ENCODE assay signal across 13 cellular contexts in genomic region chr1:214321686-214322453, GRCh38. TPM values are rescaled to one million over a fixed set of nuclear protein-coding genes. Genes with fewer than 3 reads are reported as not detected.
DNase-seq lines count a peak whose midpoint lies in the region; ATAC-seq and TF ChIP-seq lines count a peak whose summit lies in the region.
"Had no signal": no experiment of that assay in that cellular context is flagged by ENCODE, and none has a peak within 500 bp of the region (broad histone marks: within the 10 kb centered on the region; RNA-seq: fewer than 3 reads in every experiment).

No MANE protein-coding gene starts in this region.

- H3K9me3 ChIP-seq in upper lobe of left lung: no peaks in the 10 kb centered on the region
- no peaks in the 10 kb centered on the region for H3K9me3 ChIP-seq in H9 (ENCODE audit: control insufficient read depth, low read depth, low read length)
- no peaks in the 10 kb centered on the region for H3K9me3 ChIP-seq in testis

- no peaks in the 10 kb centered on the region for H4K20me1 ChIP-seq in H9 (ENCODE audit: control insufficient read depth, insufficient read depth, insufficient read length)

- H3K23me2 ChIP-seq in H9 (ENCODE audit: insufficient read length, low read depth, low read length, poor library complexity, severe bottlenecking): no peaks in the 10 kb centered on the region

- POLR2A ChIA-PET in activated CD4-positive, alpha-beta T cell treated with anti-CD3 and anti-CD28 coated beads for 36 hours (lab: Charles Lee): no interaction called here

- H3K4me2 ChIP-seq in H9 (ENCODE audit: insufficient read depth, insufficient read length, low read length): no peak overlapping the region
- H3K4me2 ChIP-seq: GM23338 had no signal

- H2BK5ac ChIP-seq in H9 (ENCODE audit: insufficient read length, low read length): no peak overlapping the region

- H4K5ac ChIP-seq in H9 (ENCODE audit: insufficient read length, low read depth, low read length): no peak overlapping the region

- H3K4me3 Mint-ChIP-seq in activated CD4-positive, alpha-beta T cell treated with anti-CD3 and anti-CD28 coated beads for 36 hours: no peak overlapping the region
- H3K4me3 Mint-ChIP-seq in stimulated activated effector memory CD8-positive, alpha-beta T cell treated with anti-CD3 and anti-CD28 coated beads, Interleukin-12 subunit alpha, Interleukin-12 subunit beta, amount 100 ng/mL, for 72 hours: no peak overlapping the region
- no peak overlapping the region for H3K4me3 Mint-ChIP-seq in H9
- H3K4me3 Mint-ChIP-seq: activated B cell treated with CpG ODN at 0.5 μM for 24 hours, GM23338 had no signal

- no peaks in the 10 kb centered on the region for H3K79me1 ChIP-seq in H9 (ENCODE audit: insufficient read depth, low read depth, low read length, poor library complexity, severe bottlenecking)

- no peak for TF ChIP-seq EP300 in upper lobe of left lung (IDR thresholded peaks at IDR 0.05)

- H3K36me3 ChIP-seq in upper lobe of left lung (peaks cover 0 to 31% (median 0%) of the 10 kb centered on the region in 4 donors), testis (ENCODE audit: low read depth, missing control alignments) (no peaks in the 10 kb centered on the region)

- no peak overlapping the region for H2BK15ac ChIP-seq in H9 (ENCODE audit: low read depth, low read length)

- H3K4ac ChIP-seq in H9 (ENCODE audit: low read depth, low read length): no peak overlapping the region

- H3K79me2 ChIP-seq in H9 (ENCODE audit: insufficient read depth, low read length): no peaks in the 10 kb centered on the region

- ATAC-seq in activated CD4-positive, alpha-beta T cell treated with anti-CD3 and anti-CD28 coated beads for 36 hours: peak; percentile 42
- ATAC-seq in GM21825 (IDR thresholded peaks at IDR 0.05; ENCODE audit: unreplicated experiment): peak; percentile 71
- peak; percentile 86 for ATAC-seq in HG03432 (IDR thresholded peaks at IDR 0.05; ENCODE audit: unreplicated experiment)
- peak; percentile 91 for ATAC-seq in stimulated activated effector memory CD8-positive, alpha-beta T cell treated with anti-CD3 and anti-CD28 coated beads, Interleukin-12 subunit alpha, Interleukin-12 subunit beta, amount 100 ng/mL, for 72 hours
- no peak for ATAC-seq in upper lobe of left lung (ENCODE audit: low FRiP score in 2 of 2)
- ATAC-seq: GM23338 had no signal

- H3K36me3 Mint-ChIP-seq in activated CD4-positive, alpha-beta T cell treated with anti-CD3 and anti-CD28 coated beads for 36 hours (ENCODE audit: low read depth): peaks cover 37% of the 10 kb centered on the region
- peaks cover 44% of the 10 kb centered on the region for H3K36me3 Mint-ChIP-seq in stimulated activated effector memory CD8-positive, alpha-beta T cell treated with anti-CD3 and anti-CD28 coated beads, Interleukin-12 subunit alpha, Interleukin-12 subunit beta, amount 100 ng/mL, for 72 hours
- H3K36me3 Mint-ChIP-seq in H9 (ENCODE audit: insufficient read depth in 1 of 3, low read depth in 3 of 3): peaks cover 0 to 3% (median 0%) of the 10 kb centered on the region in 3 experiments; a peak in 1 of 7 replicates

- no peak overlapping the region for H2AK5ac ChIP-seq in H9 (ENCODE audit: insufficient read length, low read length)

- H3K56ac ChIP-seq in H9 (ENCODE audit: insufficient read length, low read depth, low read length): no peak overlapping the region

- H3K18ac ChIP-seq in H9 (ENCODE audit: insufficient read length, low read depth, low read length): no peak overlapping the region

- H3K9me3 Mint-ChIP-seq in activated CD4-positive, alpha-beta T cell treated with anti-CD3 and anti-CD28 coated beads for 36 hours (ENCODE audit: low read depth): no peaks in the 10 kb centered on the region
- no peaks in the 10 kb centered on the region for H3K9me3 Mint-ChIP-seq in stimulated activated effector memory CD8-positive, alpha-beta T cell treated with anti-CD3 and anti-CD28 coated beads, Interleukin-12 subunit alpha, Interleukin-12 subunit beta, amount 100 ng/mL, for 72 hours
- H3K9me3 Mint-ChIP-seq in H9: no peaks in the 10 kb centered on the region; a peak in 1 of 5 replicates
- H3K9me3 Mint-ChIP-seq: activated B cell treated with CpG ODN at 0.5 μM for 24 hours, GM23338 had no signal

- H3K14ac ChIP-seq in H9 (ENCODE audit: insufficient read depth, low read length): no peak overlapping the region

- H4K91ac ChIP-seq in H9 (ENCODE audit: insufficient read length, low read depth, low read length): no peak overlapping the region

- H3T11ph ChIP-seq in H9 (ENCODE audit: low read length): no peak overlapping the region

- H3K23ac ChIP-seq in H9 (ENCODE audit: insufficient read length, low read depth, low read length): no peak overlapping the region

- H2BK12ac ChIP-seq in H9 (ENCODE audit: insufficient read length, low read depth, low read length): no peak overlapping the region

- no peaks in the 10 kb centered on the region for H3K4me1 ChIP-seq in upper lobe of left lung
- H3K4me1 ChIP-seq in H9 (ENCODE audit: insufficient read depth, low read length): peaks cover 7% of the 10 kb centered on the region; the same call in 1 of the 2 replicates
- no peaks in the 10 kb centered on the region for H3K4me1 ChIP-seq in testis

- H2BK120ac ChIP-seq in H9 (ENCODE audit: low read depth, low read length, poor library complexity, severe bottlenecking): no peak overlapping the region

- no peak overlapping the region for H2AFZ ChIP-seq in H9 (ENCODE audit: low read length)
- H2AFZ ChIP-seq: GM23338 had no signal

- H3K4me1 Mint-ChIP-seq in activated CD4-positive, alpha-beta T cell treated with anti-CD3 and anti-CD28 coated beads for 36 hours: peaks cover 4% of the 10 kb centered on the region
- peaks cover 12% of the 10 kb centered on the region for H3K4me1 Mint-ChIP-seq in stimulated activated effector memory CD8-positive, alpha-beta T cell treated with anti-CD3 and anti-CD28 coated beads, Interleukin-12 subunit alpha, Interleukin-12 subunit beta, amount 100 ng/mL, for 72 hours
- H3K4me1 Mint-ChIP-seq in H9: peaks cover 35 to 37% of the 10 kb centered on the region in 2 experiments

- no peak for TF ChIP-seq POLR2A in upper lobe of left lung (IDR thresholded peaks at IDR 0.05)
- no peak for TF ChIP-seq POLR2A in testis (IDR thresholded peaks at IDR 0.05)

- no peak overlapping the region for H4K8ac ChIP-seq in H9 (replicated peaks; ENCODE audit: insufficient read length, low read depth, low read length)

- H3K27ac Mint-ChIP-seq in activated CD4-positive, alpha-beta T cell treated with anti-CD3 and anti-CD28 coated beads for 36 hours: no peak overlapping the region
- peak overlapping the region; percentile 54 for H3K27ac Mint-ChIP-seq in stimulated activated effector memory CD8-positive, alpha-beta T cell treated with anti-CD3 and anti-CD28 coated beads, Interleukin-12 subunit alpha, Interleukin-12 subunit beta, amount 100 ng/mL, for 72 hours
- H3K27ac Mint-ChIP-seq in H9: no peak overlapping the region
- H3K27ac Mint-ChIP-seq: activated B cell treated with CpG ODN at 0.5 μM for 24 hours, GM23338 had no signal

- H3K27ac ChIP-seq in upper lobe of left lung: no peak overlapping the region
- H3K27ac ChIP-seq in H9 (ENCODE audit: insufficient read length, low read depth, low read length): no peak overlapping the region
- peak overlapping the region in 1 of 2 donors; percentile 33 for H3K27ac ChIP-seq in testis

- TF ChIP-seq CTCF in upper lobe of left lung (IDR thresholded peaks at IDR 0.05) (no peak), H9 (conservative IDR thresholded peaks at IDR 0.05) (no peak), testis (IDR thresholded peaks at IDR 0.05) (no peak)

- no peak overlapping the region for H2BK20ac ChIP-seq in H9 (ENCODE audit: low read depth, low read length, poor library complexity, severe bottlenecking)

- no peaks in the 10 kb centered on the region for H3K27me3 Mint-ChIP-seq in activated CD4-positive, alpha-beta T cell treated with anti-CD3 and anti-CD28 coated beads for 36 hours
- peaks cover 33% of the 10 kb centered on the region for H3K27me3 Mint-ChIP-seq in H9 (ENCODE audit: low read depth)
- H3K27me3 Mint-ChIP-seq: activated B cell treated with CpG ODN at 0.5 μM for 24 hours had no signal

- H3K4me3 ChIP-seq in upper lobe of left lung: no peak overlapping the region
- H3K4me3 ChIP-seq in testis: no peak overlapping the region
- H3K4me3 ChIP-seq: GM23338 had no signal

- intact Hi-C loops in activated CD4-positive, alpha-beta T cell treated with anti-CD3 and anti-CD28 coated beads for 36 hours (cut with DNase I, micrococcal nuclease): no loop called here
- intact Hi-C loops in testis (cut with DNase I; ENCODE audit: low total_unique reads): no loop called here

- H3K9ac ChIP-seq in H9 (ENCODE audit: extremely low read depth, insufficient read length, low read length): no peak overlapping the region

- CTCF ChIA-PET in activated CD4-positive, alpha-beta T cell treated with anti-CD3 and anti-CD28 coated beads for 36 hours (lab: Charles Lee): interaction anchor here (0.8 to 12.5 kb wide), 2 partner anchors 8 to 61 kb away, joined by 4 to 108 read pairs; no protein-coding TSS in a partner anchor

- WGBS in upper lobe of left lung, 2 donors: 95 to 96% methylated on average over 5 of the region's 5 CpGs
- no CpG with 5 or more reads among the region's 5 CpGs for WGBS in H9 (ENCODE audit: extremely low coverage, insufficient read length, low lambda C conversion rate)
- WGBS in testis, 2 donors: 61 to 69% methylated on average over 5 of the region's 5 CpGs

- DNase-seq in activated CD4-positive, alpha-beta T cell treated with anti-CD3 and anti-CD28 coated beads for 36 hours: no peak
- DNase-seq in activated CD4-positive, alpha-beta T cell treated with anti-CD3 and anti-CD28 coated beads, Interleukin-2, amount 50 U/mL, for 1 hour: no peak
- DNase-seq in stimulated activated effector memory CD8-positive, alpha-beta T cell treated with anti-CD3 and anti-CD28 coated beads, Interleukin-12 subunit alpha, Interleukin-12 subunit beta, amount 100 ng/mL, for 72 hours (ENCODE audit: low spot score in 2 of 2): no peak
- DNase-seq in upper lobe of left lung (no peak), H9 (no peak), testis (no peak)
- DNase-seq: 8988T, activated B cell treated with CpG ODN at 0.5 μM for 24 hours, KBM-7, SIG-M5 had no signal

- H3K27me3 ChIP-seq in upper lobe of left lung: no peaks in the 10 kb centered on the region
- H3K27me3 ChIP-seq in H9 (ENCODE audit: insufficient read depth, low read length): peaks cover 9% of the 10 kb centered on the region; the same call in 1 of the 2 replicates
- H3K27me3 ChIP-seq in testis: no peaks in the 10 kb centered on the region

RNA-seq across cellular contexts. Expression of gene SMYD2, which starts 40.9 kb away (rescaled TPM):
- 10 to 100 TPM; 38.2 to 40.1 TPM for total RNA-seq in activated CD4-positive, alpha-beta T cell treated with anti-CD3 and anti-CD28 coated beads for 36 hours
- total RNA-seq in upper lobe of left lung (10 to 100 TPM; 22.6 to 52.9 (median 34.8) TPM), H9 (2021) (8.6 and 10.9 TPM in 2 replicates), testis (10 to 100 TPM; 75.5 to 89.4 TPM)
- 73.9 TPM for polyA plus RNA-seq in testis (ENCODE audit: insufficient read depth, low read depth, low replicate concordance)

Comparison
In these comparisons a context has a peak if more than half of its experiments do, and no peak if none do; other contexts are left out.
1. ATAC-seq: peak in activated CD4-positive, alpha-beta T cell treated with anti-CD3 and anti-CD28 coated beads for 36 hours (single experiment), GM21825 (single experiment), HG03432 (single experiment) and stimulated activated effector memory CD8-positive, alpha-beta T cell treated with anti-CD3 and anti-CD28 coated beads, Interleukin-12 subunit alpha, Interleukin-12 subunit beta, amount 100 ng/mL, for 72 hours (single experiment); none in upper lobe of left lung (0 of 2).